26 cellular contexts compared by ENCODE assay signal in the genomic region with DNA sequence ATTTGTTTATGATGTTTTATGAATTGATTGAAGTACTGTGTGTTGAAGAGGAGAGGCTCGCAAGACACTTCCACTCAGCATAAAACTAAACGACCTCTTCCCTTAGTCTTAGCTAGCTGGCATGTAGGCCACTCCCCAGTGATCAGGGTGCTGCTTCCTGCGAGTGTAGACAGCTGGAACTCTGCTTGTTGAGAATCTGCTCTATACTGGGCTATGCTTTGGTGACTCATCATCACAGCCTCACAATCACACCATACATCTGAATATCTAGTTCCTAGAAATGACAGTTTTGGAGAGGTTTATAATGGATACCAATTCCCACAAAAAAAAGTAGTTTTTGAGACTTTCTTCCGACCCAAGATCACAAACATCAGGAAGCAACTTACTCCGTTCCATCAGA. TPM values are rescaled to one million over a fixed set of nuclear protein-coding genes. Genes with fewer than 3 reads are reported as not detected.
DNase-seq lines count a peak whose midpoint lies in the region; ATAC-seq, FAIRE-seq and TF ChIP-seq lines count a peak whose summit lies in the region.
"Had no signal": no experiment of that assay in that cellular context is flagged by ENCODE, and none has a peak within 500 bp of the region (broad histone marks: within the 10 kb centered on the region; RNA-seq: fewer than 3 reads in every experiment).

No MANE protein-coding gene starts in this region.

- BruUV-seq in PC-3 (replicated peaks; lab: Mats Ljungman, UMichigan): no TSS peak

- no peaks in the 10 kb centered on the region for H3K9me2 ChIP-seq in SK-N-SH
- no peaks in the 10 kb centered on the region for H3K9me2 ChIP-seq in PC-3 (replicated peaks; ENCODE audit: low read length)

- ATAC-seq in SK-N-SH treated with all-trans-retinoic acid at 6 μM for 48 hours (peak; percentile 35; the same call in 2 of the 3 replicates), PC-3 (no peak; the same call in 1 of the 2 replicates), pancreas (no peak)
- ATAC-seq: T-cell had no signal

- no peak overlapping the region for H2AFZ ChIP-seq in SK-N-SH (ENCODE audit: low read depth)
- no peak overlapping the region for H2AFZ ChIP-seq in PC-3 (ENCODE audit: low read length)
- no peak overlapping the region for H2AFZ ChIP-seq in mesenchymal stem cell (ENCODE audit: low read depth, low read length)

- TF ChIP-seq RAD21 in SK-N-SH (IDR thresholded peaks at IDR 0.05; ENCODE audit: low read length): no peak

- H2AK5ac ChIP-seq in mesenchymal stem cell (ENCODE audit: low read length, severe bottlenecking): no peak overlapping the region

- DNase-seq in SK-N-SH: no peak
- peak; percentile 5 for DNase-seq in PC-3
- DNase-seq in bronchial epithelial cell (ENCODE audit: low read depth): peak; percentile 5
- DNase-seq in mesenchymal stem cell: peak; percentile 9
- DNase-seq in iPS-NIHi11 (ENCODE audit: low spot score): no peak
- DNase-seq in pancreas: no peak
- DNase-seq in activated CD4-positive, alpha-beta T cell treated with anti-CD3 and anti-CD28 coated beads, Interleukin-2, amount 50 U/mL, for 4 hours: no peak
- DNase-seq: 8988T; CD4-positive, CD25-positive, alpha-beta regulatory T cell; EL; GF-D8; NCI-H1092; NCI-H1436 treated with DMSO at 0.1 percent for 48 hours; NCI-H2029; NCI-H2227 treated with DMSO at 0.1 percent for 48 hours; NCI-H69; Peyer's patch; T-cell had no signal

- no peak overlapping the region for H2BK12ac ChIP-seq in mesenchymal stem cell (ENCODE audit: low read length in 2 of 2)

- no peak overlapping the region for H3K23ac ChIP-seq in mesenchymal stem cell (ENCODE audit: low read length in 2 of 2)

- H4K20me1 ChIP-seq in SK-N-SH (ENCODE audit: insufficient read depth): no peaks in the 10 kb centered on the region
- no peaks in the 10 kb centered on the region for H4K20me1 ChIP-seq in PC-3 (ENCODE audit: low read length)
- H4K20me1 ChIP-seq: BLaER1 had no signal

- no peaks in the 10 kb centered on the region for H3F3A ChIP-seq in SK-N-SH (replicated peaks; ENCODE audit: insufficient read depth)
- H3F3A ChIP-seq in PC-3 (ENCODE audit: low read length, unreplicated experiment): no peaks in the 10 kb centered on the region

- H3K79me1 ChIP-seq in mesenchymal stem cell (replicated peaks; ENCODE audit: low read length, poor library complexity, severe bottlenecking): no peaks in the 10 kb centered on the region

- H3K27me3 ChIP-seq in SK-N-SH (ENCODE audit: insufficient read depth): no peaks in the 10 kb centered on the region
- peaks cover 35% of the 10 kb centered on the region for H3K27me3 ChIP-seq in PC-3 (ENCODE audit: low read length)
- H3K27me3 ChIP-seq in bronchial epithelial cell (ENCODE audit: control insufficient read depth, insufficient read depth, low read length): no peaks in the 10 kb centered on the region
- H3K27me3 ChIP-seq in mesenchymal stem cell (ENCODE audit: control insufficient read depth in 1 of 2, insufficient read depth in 1 of 2, low read length in 2 of 2): peaks cover 0 to 23% of the 10 kb centered on the region in 2 experiments
- no peaks in the 10 kb centered on the region for H3K27me3 ChIP-seq in pancreas
- H3K27me3 ChIP-seq: BLaER1, Peyer's patch had no signal

- no peak overlapping the region for H2BK120ac ChIP-seq in mesenchymal stem cell (ENCODE audit: low read depth, low read length)

- TF ChIP-seq EP300 in SK-N-SH (IDR thresholded peaks at IDR 0.05; ENCODE audit: borderline replicate concordance in 1 of 2, low read depth in 1 of 2, low read length in 1 of 2): no peak

- H2BK15ac ChIP-seq in mesenchymal stem cell (ENCODE audit: low read depth, poor library complexity, severe bottlenecking): no peak overlapping the region

- H3K9ac ChIP-seq in SK-N-SH: no peak overlapping the region
- no peak overlapping the region for H3K9ac ChIP-seq in PC-3 (ENCODE audit: low read length)
- H3K9ac ChIP-seq in mesenchymal stem cell (ENCODE audit: low read length): no peak overlapping the region
- H3K9ac ChIP-seq: BLaER1, KMS-11 had no signal

- POLR2A ChIA-PET in SK-N-SH (lab: Yijun Ruan, JAX) (no interaction called here), PC-3 (lab: Charles Lee; ENCODE audit: unreplicated experiment) (no interaction called here)

- H3K9me3 ChIP-seq in SK-N-SH: no peaks in the 10 kb centered on the region
- no peaks in the 10 kb centered on the region for H3K9me3 ChIP-seq in PC-3 (ENCODE audit: low read length)
- no peaks in the 10 kb centered on the region for H3K9me3 ChIP-seq in mesenchymal stem cell (ENCODE audit: control insufficient read depth, low read length)
- no peaks in the 10 kb centered on the region for H3K9me3 ChIP-seq in pancreas
- H3K9me3 ChIP-seq: BLaER1, Peyer's patch had no signal

- H3K4ac ChIP-seq in mesenchymal stem cell (ENCODE audit: low read depth in 1 of 2, low read length in 2 of 2): no peak overlapping the region

- CTCF ChIA-PET in SK-N-SH (lab: Yijun Ruan, JAX): interaction anchor here (2.0 kb wide), 1 partner anchor 132 kb away, joined by 6 read pairs; no protein-coding TSS in a partner anchor
- CTCF ChIA-PET in PC-3 (lab: Charles Lee): no interaction called here

- H4K8ac ChIP-seq in mesenchymal stem cell (ENCODE audit: low read length): no peak overlapping the region

- 44% methylated on average over 5 of the region's 5 CpGs for WGBS in SK-N-SH (ENCODE audit: low lambda C conversion rate)
- 44% methylated on average over 3 of the region's 5 CpGs for WGBS in mesenchymal stem cell
- 49 to 61% methylated on average over 5 of the region's 5 CpGs for WGBS in pancreas, 2 donors

- H3K4me3 ChIP-seq in SK-N-SH (ENCODE audit: low read depth in 2 of 2, low read length in 1 of 2) (no peak overlapping the region), PC-3 (ENCODE audit: low read length) (no peak overlapping the region), bronchial epithelial cell (ENCODE audit: low read depth, low read length) (no peak overlapping the region), mesenchymal stem cell (ENCODE audit: insufficient read depth in 1 of 2, low read depth in 1 of 2, low read length in 2 of 2) (no peak overlapping the region), pancreas (no peak overlapping the region)
- H3K4me3 ChIP-seq: BLaER1, Peyer's patch had no signal

- no peaks in the 10 kb centered on the region for H3K79me2 ChIP-seq in SK-N-SH (ENCODE audit: insufficient read depth)
- H3K79me2 ChIP-seq in PC-3 (ENCODE audit: low read length): no peaks in the 10 kb centered on the region

- TF ChIP-seq CTCF in SK-N-SH (IDR thresholded peaks at IDR 0.05) (no peak), PC-3 (conservative IDR thresholded peaks at IDR 0.05; ENCODE audit: low read depth, low read length) (no peak), bronchial epithelial cell (IDR thresholded peaks at IDR 0.05; ENCODE audit: insufficient read depth, low read length, severe bottlenecking) (no peak), pancreas (IDR thresholded peaks at IDR 0.05) (no peak)

- intact Hi-C loops in PC-3 (cut with micrococcal nuclease) (no loop called here), pancreas (cut with DNase I) (no loop called here)

- H3K18ac ChIP-seq in mesenchymal stem cell (ENCODE audit: low read depth in 1 of 2, low read length in 2 of 2): no peak overlapping the region

- H3K14ac ChIP-seq in mesenchymal stem cell (ENCODE audit: low read length in 2 of 2): no peak overlapping the region

- no peak overlapping the region for H4K91ac ChIP-seq in mesenchymal stem cell (ENCODE audit: low read length)

- no peaks in the 10 kb centered on the region for H3K36me3 ChIP-seq in SK-N-SH (replicated peaks in 1 of 2; ENCODE audit: control insufficient read depth in 1 of 2, insufficient read depth in 2 of 2, low read length in 1 of 2)
- no peaks in the 10 kb centered on the region for H3K36me3 ChIP-seq in PC-3 (ENCODE audit: low read depth, low read length)
- no peaks in the 10 kb centered on the region for H3K36me3 ChIP-seq in bronchial epithelial cell (ENCODE audit: control insufficient read depth, insufficient read depth, low read length)
- H3K36me3 ChIP-seq in mesenchymal stem cell (ENCODE audit: control insufficient read depth in 1 of 2, insufficient read depth in 2 of 2, low read depth in 1 of 2, low read length in 2 of 2): no peaks in the 10 kb centered on the region
- H3K36me3 ChIP-seq in pancreas: no peaks in the 10 kb centered on the region
- H3K36me3 ChIP-seq: BLaER1, Peyer's patch had no signal

- no peak overlapping the region for H3K27ac ChIP-seq in SK-N-SH (ENCODE audit: low read depth in 2 of 2, low read length in 1 of 2)
- no peak overlapping the region for H3K27ac ChIP-seq in PC-3 (ENCODE audit: low read length)
- no peak overlapping the region for H3K27ac ChIP-seq in mesenchymal stem cell (ENCODE audit: low read length, poor library complexity, severe bottlenecking)
- no peak overlapping the region for H3K27ac ChIP-seq in pancreas
- H3K27ac ChIP-seq: BLaER1, KMS-11, Peyer's patch had no signal

- H2BK5ac ChIP-seq in mesenchymal stem cell (ENCODE audit: low read depth, low read length, poor library complexity, severe bottlenecking): no peak overlapping the region

- H3K4me1 ChIP-seq in SK-N-SH (ENCODE audit: control insufficient read depth in 1 of 2, insufficient read depth in 2 of 2, low read depth in 1 of 2, low read length in 1 of 2): peaks cover 0 to 2% of the 10 kb centered on the region in 2 experiments; a peak in 1 of 4 replicates
- no peaks in the 10 kb centered on the region for H3K4me1 ChIP-seq in PC-3 (ENCODE audit: insufficient read depth, low read length)
- H3K4me1 ChIP-seq in mesenchymal stem cell (ENCODE audit: control insufficient read depth, insufficient read depth, low read depth, low read length): no peaks in the 10 kb centered on the region
- no peaks in the 10 kb centered on the region for H3K4me1 ChIP-seq in pancreas
- H3K4me1 ChIP-seq: BLaER1, Peyer's patch had no signal

- FAIRE-seq in bronchial epithelial cell (lab: Jason Lieb, UNC): no peak
- FAIRE-seq in pancreas (lab: Jason Lieb, UNC): no peak
- FAIRE-seq: GM12891 had no signal

- no peak overlapping the region for H3K4me2 ChIP-seq in SK-N-SH
- H3K4me2 ChIP-seq in PC-3 (ENCODE audit: low read length): no peak overlapping the region
- H3K4me2 ChIP-seq in mesenchymal stem cell (ENCODE audit: low read length, poor library complexity, severe bottlenecking): no peak overlapping the region
- H3K4me2 ChIP-seq: BLaER1, KMS-11 had no signal

RNA-seq across cellular contexts. Expression of a gene that starts 1.5 kb away (rescaled TPM):
- not detected in 2 replicates for polyA plus RNA-seq in SK-N-SH (2012; rRNA removed)
- polyA plus RNA-seq in SK-N-SH (2012; cell fraction: cytosol; rRNA removed): 0.01 TPM in 1 of 2 replicates, not detected in the other
- not detected in 2 replicates for polyA plus RNA-seq in SK-N-SH (2012; cell fraction: nucleus; rRNA removed)
- total RNA-seq in PC-3 (2014; rRNA removed): not detected in 2 replicates
- total RNA-seq in bronchial epithelial cell: not detected in 2 replicates
- polyA plus RNA-seq in mesenchymal stem cell (2013, experiment 1 of 2): not detected
- not detected for polyA plus RNA-seq in mesenchymal stem cell (2013, experiment 2 of 2)
- not detected for total RNA-seq in pancreas
- polyA plus RNA-seq in pancreas: under 1 TPM in 1 of 2 donors, not detected in 1; 0.19 TPM
- total RNA-seq: CD4-positive, CD25-positive, alpha-beta regulatory T cell; H4; NCI-H460; OCI-LY7; Peyer's patch; T-cell had no signal
- polyA plus RNA-seq: CD4-positive, CD25-positive, alpha-beta regulatory T cell; IgD-negative memory B cell had no signal

RNA-seq across cellular contexts. Expression of a gene that starts 58.8 kb away (rescaled TPM):
- polyA plus RNA-seq in SK-N-SH (2012; rRNA removed) (11.6 and 17.6 TPM in 2 replicates), pancreas (10 to 100 TPM; 14.5 to 28.0 TPM)
- 13.5 and 18.6 TPM in 2 replicates for polyA plus RNA-seq in SK-N-SH (2012; cell fraction: cytosol; rRNA removed)
- 31.0 and 43.6 TPM in 2 replicates for polyA plus RNA-seq in SK-N-SH (2012; cell fraction: nucleus; rRNA removed)
- total RNA-seq in PC-3 (2014; rRNA removed) (7.0 and 18.8 TPM in 2 replicates), bronchial epithelial cell (1.8 and 8.8 TPM in 2 replicates), pancreas (10 to 100 TPM; 10.5 to 21.5 (median 15.1) TPM)
- 9.8 TPM for polyA plus RNA-seq in mesenchymal stem cell (2013, experiment 1 of 2)
- polyA plus RNA-seq in mesenchymal stem cell (2013, experiment 2 of 2): 9.9 TPM

Comparison
In these comparisons a context has a peak if more than half of its experiments do, and no peak if none do; other contexts are left out.
1. DNase-seq: peak in PC-3 (single experiment), bronchial epithelial cell (single experiment) and mesenchymal stem cell (single experiment); none in SK-N-SH (single experiment), iPS-NIHi11 (single experiment), pancreas (0 of 6) and activated CD4-positive, alpha-beta T cell treated with anti-CD3 and anti-CD28 coated beads, Interleukin-2, amount 50 U/mL, for 4 hours (0 of 2).